Comparison of ENCODE assay signal across 18 cellular contexts in the genomic region with DNA sequence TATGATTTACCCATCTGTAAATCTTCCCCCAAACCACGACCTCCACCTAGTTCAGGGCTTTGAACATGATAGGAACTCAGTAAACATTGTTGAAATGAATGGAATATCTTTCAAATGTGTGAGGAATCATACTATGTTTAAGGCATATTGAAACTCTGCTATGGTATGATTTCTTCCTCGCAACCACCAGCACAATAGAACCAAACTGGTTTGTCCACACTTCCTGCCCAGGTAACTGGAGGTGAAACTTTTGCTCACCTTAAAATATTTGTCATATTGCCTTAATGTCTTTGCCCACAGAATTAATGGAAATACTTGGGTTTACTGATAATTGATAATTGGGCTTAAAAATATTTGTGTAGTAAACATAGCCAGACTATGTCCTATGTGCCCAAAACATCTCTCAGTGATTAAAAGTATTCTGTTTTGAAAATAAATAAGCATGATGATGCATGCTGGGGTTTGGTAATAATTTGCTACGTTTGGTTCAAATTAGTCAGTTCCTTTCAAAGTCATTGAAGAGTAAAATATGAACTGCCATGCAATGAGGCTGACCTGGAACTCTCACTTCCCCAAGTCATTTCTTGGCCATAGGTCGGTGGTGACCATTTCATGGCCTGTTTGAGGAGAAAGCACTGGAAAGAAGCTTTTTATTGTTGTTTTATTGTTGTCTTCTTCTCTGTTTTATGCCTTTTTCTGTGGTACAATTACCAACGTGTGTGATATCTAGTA.
DNase-seq lines count a peak whose midpoint lies in the region; ATAC-seq, FAIRE-seq and TF ChIP-seq lines count a peak whose summit lies in the region.
"Had no signal": no experiment of that assay in that cellular context is flagged by ENCODE, and none has a peak within 500 bp of the region (broad histone marks: within the 10 kb centered on the region; RNA-seq: fewer than 3 reads in every experiment).

No MANE protein-coding gene starts in this region.

- DNase-seq in EH (ENCODE audit: low read depth) (peak; percentile 57), GM23248 (peak; percentile 55), PC-9 (peak; percentile 11 to 38), keratinocyte (ENCODE audit: low read depth, low spot score) (no peak), esophagus muscularis mucosa (ENCODE audit: extremely low spot score) (no peak), foreskin melanocyte (no peak), DMS114 treated with DMSO at 0.1 percent for 48 hours (lab: John Stamatoyannopoulos, UW; ENCODE audit: unreplicated experiment) (no peak)
- DNase-seq: activated gamma-delta T cell treated with Interleukin-2 at 50 U/mL for 16 hours; BE2C; DMS79 treated with DMSO at 0.1 percent for 48 hours; naive thymus-derived CD8-positive, alpha-beta T cell; NCI-H146; NCI-H69; retina; Right ventricle myocardium superior; stimulated activated CD4-positive, alpha-beta T cell treated with anti-CD3 and anti-CD28 coated beads, Interleukin-2, amount 100 ng/mL, for 48 hours had no signal

- H3K79me2 ChIP-seq in GM23248 (ENCODE audit: insufficient read depth) = no peaks in the 10 kb centered on the region
- H3K79me2 ChIP-seq in PC-9 (ENCODE audit: low read depth) = no peaks in the 10 kb centered on the region
- H3K79me2 ChIP-seq in keratinocyte (ENCODE audit: control insufficient read depth, insufficient read depth, low read length) = no peaks in the 10 kb centered on the region

- H2AFZ ChIP-seq in GM23248 = no peak overlapping the region
- no peak overlapping the region for H2AFZ ChIP-seq in PC-9
- H2AFZ ChIP-seq in keratinocyte (ENCODE audit: control insufficient read depth, low read length) = no peak overlapping the region

- H3K4me3 ChIP-seq in GM23248 = no peak overlapping the region
- 0 out of 2 replicates have a peak overlapping the region, but pooled peaks have one; percentile 2 for H3K4me3 ChIP-seq in PC-9
- no peak overlapping the region for H3K4me3 ChIP-seq in keratinocyte (ENCODE audit: control insufficient read depth in 2 of 3, extremely low read depth in 1 of 3, insufficient read depth in 2 of 3, low read depth in 1 of 3, low read length in 3 of 3)
- no peak overlapping the region for H3K4me3 ChIP-seq in esophagus muscularis mucosa

- TF ChIP-seq EP300 in esophagus muscularis mucosa (IDR thresholded peaks at IDR 0.05) = no peak

- H3K4me2 ChIP-seq in GM23248 (ENCODE audit: unreplicated experiment) = peak overlapping the region; percentile 1
- H3K4me2 ChIP-seq in PC-9 = peak overlapping the region; percentile 12; the same call in 1 of the 2 replicates
- no peak overlapping the region for H3K4me2 ChIP-seq in keratinocyte (ENCODE audit: control insufficient read depth, extremely low read depth, insufficient read depth, low read depth, low read length)

- CTCF ChIA-PET in PC-9 (lab: Charles Lee) = no interaction called here

- H3K9me2 ChIP-seq in GM23248 (ENCODE audit: insufficient read depth) (no peaks in the 10 kb centered on the region), PC-9 (ENCODE audit: insufficient read depth) (no peaks in the 10 kb centered on the region)

- 42 to 43% methylated on average over 5 of the region's 5 CpGs for WGBS in GM23248 (ENCODE audit: low coverage in 1 of 2, low lambda C conversion rate in 2 of 2, missing lambda C conversion rate in 2 of 2), 2 experiments
- 65% methylated on average over 5 of the region's 5 CpGs for WGBS in esophagus muscularis mucosa

- intact Hi-C loops in PC-9 (cut with micrococcal nuclease; ENCODE audit: unreplicated experiment) = loop anchor here (2.0 to 5.0 kb wide), 2 partner anchors 81 to 85 kb away; no protein-coding TSS in a partner anchor
- intact Hi-C loops in esophagus muscularis mucosa (cut with DNase I) = no loop called here

- ATAC-seq in HG03039 (IDR thresholded peaks at IDR 0.05; ENCODE audit: unreplicated experiment) = no peak
- ATAC-seq: naive thymus-derived CD8-positive, alpha-beta T cell had no signal

- H3K9ac ChIP-seq in GM23248 (no peak overlapping the region), keratinocyte (ENCODE audit: control insufficient read depth, extremely low read depth, insufficient read depth, low read length) (no peak overlapping the region)

- H4K20me1 ChIP-seq in GM23248 (ENCODE audit: insufficient read depth) = no peaks in the 10 kb centered on the region
- no peaks in the 10 kb centered on the region for H4K20me1 ChIP-seq in PC-9 (ENCODE audit: insufficient read depth)
- no peaks in the 10 kb centered on the region for H4K20me1 ChIP-seq in keratinocyte (ENCODE audit: control insufficient read depth, extremely low read depth, insufficient read depth, low read length)

- H3F3A ChIP-seq in GM23248 (ENCODE audit: insufficient read depth) (peaks cover 27% of the 10 kb centered on the region), PC-9 (ENCODE audit: insufficient read depth, low read depth) (peaks cover 5% of the 10 kb centered on the region; the same call in 1 of the 2 replicates)

- H3K36me3 ChIP-seq in GM23248 (ENCODE audit: low read depth) (no peaks in the 10 kb centered on the region), PC-9 (ENCODE audit: low read depth) (no peaks in the 10 kb centered on the region), keratinocyte (ENCODE audit: control insufficient read depth in 2 of 2, extremely low read depth in 1 of 2, insufficient read depth in 2 of 2, low read length in 2 of 2) (no peaks in the 10 kb centered on the region), esophagus muscularis mucosa (no peaks in the 10 kb centered on the region)
- H3K36me3 ChIP-seq: BE2C had no signal

- H3K4me1 ChIP-seq in GM23248 (ENCODE audit: insufficient read depth) (peaks cover 36% of the 10 kb centered on the region), PC-9 (replicated peaks; ENCODE audit: insufficient read depth) (peaks cover 36% of the 10 kb centered on the region), keratinocyte (ENCODE audit: control insufficient read depth, extremely low read depth, insufficient read depth, low read length) (peaks cover 26% of the 10 kb centered on the region), esophagus muscularis mucosa (peaks cover 0 to 5% (median 2%) of the 10 kb centered on the region in 4 donors)
- H3K4me1 ChIP-seq: BE2C had no signal

- no peaks in the 10 kb centered on the region for H3K9me1 ChIP-seq in keratinocyte (ENCODE audit: control insufficient read depth, extremely low read depth, insufficient read depth, low read length)

- no peak for TF ChIP-seq POLR2A in esophagus muscularis mucosa (IDR thresholded peaks at IDR 0.05; ENCODE audit: low read depth)

- POLR2A ChIA-PET in PC-9 (lab: Charles Lee; ENCODE audit: unreplicated experiment) = interaction anchor here (0.8 kb wide), 1 partner anchor 59 kb away, joined by 8 read pairs; no protein-coding TSS in a partner anchor

- H3K27me3 ChIP-seq in GM23248 (replicated peaks; ENCODE audit: insufficient read depth) (no peaks in the 10 kb centered on the region), PC-9 (ENCODE audit: insufficient read depth, low read depth) (no peaks in the 10 kb centered on the region), keratinocyte (ENCODE audit: control insufficient read depth, extremely low read depth, insufficient read depth, low read length) (no peaks in the 10 kb centered on the region), esophagus muscularis mucosa (no peaks in the 10 kb centered on the region)
- H3K27me3 ChIP-seq: BE2C had no signal

- no peaks in the 10 kb centered on the region for H3K9me3 ChIP-seq in GM23248 (ENCODE audit: low read depth)
- H3K9me3 ChIP-seq in PC-9 (ENCODE audit: insufficient read depth, low read depth) = peaks cover 6% of the 10 kb centered on the region; the same call in 1 of the 2 replicates
- no peaks in the 10 kb centered on the region for H3K9me3 ChIP-seq in keratinocyte (ENCODE audit: control insufficient read depth, low read depth, low read length)
- no peaks in the 10 kb centered on the region for H3K9me3 ChIP-seq in esophagus muscularis mucosa
- H3K9me3 ChIP-seq: BE2C had no signal

- no TSS peak for BruUV-seq in PC-9 (replicated peaks; lab: Mats Ljungman, UMichigan)

- dilution Hi-C loops in keratinocyte (cut with MboI; ENCODE audit: extremely low pct_ligation_motif_present, low sequenced_read_pairs) = no loop called here

- in situ Hi-C loops in GM23248 (cut with MboI) = no loop called here

- FAIRE-seq in keratinocyte (lab: Jason Lieb, UNC) = peak; percentile 59
- FAIRE-seq: urothelium cell line had no signal

- peak overlapping the region; percentile 69 for H3K27ac ChIP-seq in GM23248
- H3K27ac ChIP-seq in PC-9 = peak overlapping the region; percentile 9; the same call in 1 of the 2 replicates
- no peak overlapping the region for H3K27ac ChIP-seq in keratinocyte (ENCODE audit: control insufficient read depth, insufficient read depth, low read length)
- no peak overlapping the region for H3K27ac ChIP-seq in esophagus muscularis mucosa (replicated peaks in 1 of 4)

- no peak for TF ChIP-seq CTCF in PC-9 (conservative IDR thresholded peaks at IDR 0.05)
- no peak for TF ChIP-seq CTCF in keratinocyte (optimal IDR thresholded peaks at IDR 0.05 in 1 of 3, IDR thresholded peaks at IDR 0.05 in 1 of 3, conservative IDR thresholded peaks at IDR 0.05 in 1 of 3; ENCODE audit: extremely low read depth in 1 of 3, insufficient read depth in 2 of 3, low read length in 3 of 3)
- TF ChIP-seq CTCF in esophagus muscularis mucosa (IDR thresholded peaks at IDR 0.05) = no peak

Comparison
In these comparisons a context has a peak if more than half of its experiments do, and no peak if none do; other contexts are left out.
1. DNase-seq: peak in EH (single experiment), GM23248 (single experiment) and PC-9 (2 of 2); none in keratinocyte (single experiment), esophagus muscularis mucosa (single experiment), foreskin melanocyte (single experiment) and DMS114 treated with DMSO at 0.1 percent for 48 hours (single experiment).
2. H3K27ac ChIP-seq: peak in GM23248 (single experiment) and PC-9 (single experiment); none in keratinocyte (single experiment) and esophagus muscularis mucosa (0 of 4).